In the genomic region with DNA sequence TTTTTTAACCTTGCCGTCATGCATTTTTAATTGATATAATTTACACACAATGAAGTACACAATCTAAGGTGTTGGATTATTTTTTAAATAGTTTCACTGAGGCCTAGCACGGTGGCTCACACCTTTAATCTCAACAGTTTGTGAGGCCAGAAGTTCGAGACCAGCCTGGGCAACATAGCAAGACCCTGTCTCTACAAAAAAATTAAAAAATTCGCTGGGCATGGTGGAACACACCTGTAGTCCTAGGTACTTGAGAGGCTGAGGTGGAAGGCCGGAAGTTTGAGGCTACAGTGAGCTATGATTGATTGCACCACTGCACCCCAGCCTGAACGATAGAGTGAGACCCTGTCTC, we compare ENCODE assay signal across 13 cellular contexts.
"Had no signal": no experiment of that assay in that cellular context is flagged by ENCODE, and none has a peak within 500 bp of the region (broad histone marks: within the 10 kb centered on the region; RNA-seq: fewer than 3 reads in every experiment).

No MANE protein-coding gene starts in this region.

- H3K27me3 Mint-ChIP-seq: activated T-helper 17 cell treated with anti-CD3 and anti-CD28 coated beads, Interleukin-2, amount 50 U/mL, for 72 hours; dendritic cell treated with granulocyte-macrophage colony-stimulating factor and Interleukin-4, amounts not matched to agents 40 ng/mL and 50 ng/mL, for 4 days; effector memory CD8-positive, alpha-beta T cell; stimulated activated naive CD8-positive, alpha-beta T cell treated with anti-CD3 and anti-CD28 coated beads, Interleukin-15, amount 100 ng/mL, for 72 hours had no signal

- DNase-seq: activated naive CD4-positive, alpha-beta T cell treated with Interleukin-2 at 50 U/mL for 16 hours; aorta; cerebellar nuclear complex; effector memory CD8-positive, alpha-beta T cell; left lung; nephron progenitor cell; stimulated activated naive CD8-positive, alpha-beta T cell treated with anti-CD3 and anti-CD28 coated beads, Interleukin-15, amount 100 ng/mL, for 72 hours; upper lobe of left lung had no signal

- H2AFZ ChIP-seq: hepatocyte had no signal

- H3K4me1 ChIP-seq: breast epithelium, left lung had no signal

- H3K4me3 Mint-ChIP-seq: activated T-helper 17 cell treated with anti-CD3 and anti-CD28 coated beads, Interleukin-2, amount 50 U/mL, for 72 hours; dendritic cell treated with granulocyte-macrophage colony-stimulating factor and Interleukin-4, amounts not matched to agents 40 ng/mL and 50 ng/mL, for 4 days; effector memory CD8-positive, alpha-beta T cell; nephron progenitor cell; stimulated activated naive CD8-positive, alpha-beta T cell treated with anti-CD3 and anti-CD28 coated beads, Interleukin-15, amount 100 ng/mL, for 72 hours had no signal

- H3K9me3 ChIP-seq: breast epithelium, left lung, upper lobe of left lung had no signal

- H3K27ac Mint-ChIP-seq: activated T-helper 17 cell treated with anti-CD3 and anti-CD28 coated beads, Interleukin-2, amount 50 U/mL, for 72 hours; dendritic cell treated with granulocyte-macrophage colony-stimulating factor and Interleukin-4, amounts not matched to agents 40 ng/mL and 50 ng/mL, for 4 days; effector memory CD8-positive, alpha-beta T cell; nephron progenitor cell; stimulated activated naive CD8-positive, alpha-beta T cell treated with anti-CD3 and anti-CD28 coated beads, Interleukin-15, amount 100 ng/mL, for 72 hours had no signal

- H3K27me3 ChIP-seq: breast epithelium, hepatocyte, left lung, upper lobe of left lung had no signal

- H3K36me3 ChIP-seq: breast epithelium, left lung, upper lobe of left lung had no signal

- H3K27ac ChIP-seq: breast epithelium, hepatocyte, upper lobe of left lung had no signal

- ATAC-seq: effector memory CD8-positive, alpha-beta T cell; left lung; sciatic nerve; stimulated activated naive CD8-positive, alpha-beta T cell treated with anti-CD3 and anti-CD28 coated beads, Interleukin-15, amount 100 ng/mL, for 72 hours had no signal

- H3K9me3 Mint-ChIP-seq: activated T-helper 17 cell treated with anti-CD3 and anti-CD28 coated beads, Interleukin-2, amount 50 U/mL, for 72 hours; dendritic cell treated with granulocyte-macrophage colony-stimulating factor and Interleukin-4, amounts not matched to agents 40 ng/mL and 50 ng/mL, for 4 days; effector memory CD8-positive, alpha-beta T cell; nephron progenitor cell; stimulated activated naive CD8-positive, alpha-beta T cell treated with anti-CD3 and anti-CD28 coated beads, Interleukin-15, amount 100 ng/mL, for 72 hours had no signal

- H3K4me3 ChIP-seq: breast epithelium, hepatocyte, left lung, upper lobe of left lung had no signal
